8 cellular contexts compared by ENCODE assay signal in genomic region chr1:77888071-77888428, GRCh38. TPM values are rescaled to one million over a fixed set of nuclear protein-coding genes. Genes with fewer than 3 reads are reported as not detected.
A peak's percentile ranks its signal among the peaks of the same experiment; 100 is the strongest.
DNase-seq lines count a peak whose midpoint lies in the region; ATAC-seq, FAIRE-seq and TF ChIP-seq lines count a peak whose summit lies in the region.

No MANE protein-coding gene starts in this region.

- H2BK15ac ChIP-seq in IMR-90 (ENCODE audit: low read depth, low read length) = peak overlapping the region; percentile 95

- dilution Hi-C loops in IMR-90 (cut with HindIII; ENCODE audit: low sequenced_read_pairs, unreplicated experiment) = no loop called here

- H3K36me3 Mint-ChIP-seq in chondrocyte (ENCODE audit: low read depth) = peaks cover 5% of the 10 kb centered on the region

- H2BK120ac ChIP-seq in IMR-90 (ENCODE audit: low read depth, low read length) = peak overlapping the region; percentile 99

- in situ Hi-C loops in IMR-90 (cut with MboI; ENCODE audit: low sequenced_read_pairs) = no loop called here

- TF ChIP-seq CTCF in DOHH2 (IDR thresholded peaks at IDR 0.05; ENCODE audit: low read depth, low read length, poor library complexity, severe bottlenecking) (no peak), IMR-90 (conservative IDR thresholded peaks at IDR 0.05; ENCODE audit: low read depth, low read length) (no peak), chondrocyte (IDR thresholded peaks at IDR 0.05) (peak; percentile 32), right lobe of liver (IDR thresholded peaks at IDR 0.05) (no peak)

- no peaks in the 10 kb centered on the region for H3K9me3 ChIP-seq in DOHH2 (ENCODE audit: control insufficient read depth, insufficient read depth, low read length)
- 0 out of 2 replicates have a peak, but pooled peaks cover under 1% of the 10 kb centered on the region for H3K9me3 ChIP-seq in IMR-90 (ENCODE audit: control insufficient read depth, insufficient read depth, low read length)
- H3K9me3 ChIP-seq in right lobe of liver = no peaks in the 10 kb centered on the region
- no peaks in the 10 kb centered on the region for H3K9me3 ChIP-seq in thymus (ENCODE audit: control insufficient read depth)

- no peaks in the 10 kb centered on the region for H3F3A ChIP-seq in DOHH2 (ENCODE audit: control insufficient read depth, insufficient read depth)

- H3K79me2 ChIP-seq in DOHH2 (ENCODE audit: control insufficient read depth, low read length) = no peaks in the 10 kb centered on the region

- peaks cover 15% of the 10 kb centered on the region for H3K4me1 ChIP-seq in DOHH2 (ENCODE audit: control insufficient read depth, low read length)
- peaks cover 9% of the 10 kb centered on the region for H3K4me1 ChIP-seq in IMR-90 (ENCODE audit: control insufficient read depth, insufficient read depth, low read length)
- H3K4me1 ChIP-seq in right lobe of liver = no peaks in the 10 kb centered on the region
- H3K4me1 ChIP-seq in thymus (ENCODE audit: control insufficient read depth, insufficient read depth, low read length) = peaks cover 4% of the 10 kb centered on the region

- peak overlapping the region; percentile 99 for H3K23ac ChIP-seq in IMR-90 (ENCODE audit: low read depth, low read length)

- POLR2A ChIA-PET in IMR-90 (lab: Charles Lee; ENCODE audit: unreplicated experiment) = interaction anchor here (0.6 to 1.4 kb wide), 3 partner anchors 13 to 214 kb away, joined by 3 to 5 read pairs (median 3); no protein-coding TSS in a partner anchor

- peak overlapping the region; percentile 85 to 97 for H4K8ac ChIP-seq in IMR-90 (ENCODE audit: low read depth in 2 of 2, low read length in 2 of 2)

- no peaks in the 10 kb centered on the region for H3K9me3 Mint-ChIP-seq in chondrocyte (ENCODE audit: low read depth)

- H3K4me3 Mint-ChIP-seq in chondrocyte (ENCODE audit: unreplicated experiment) = peak overlapping the region; percentile 89

- CTCF ChIA-PET in IMR-90 (lab: Yijun Ruan, JAX) = interaction anchor here (0.8 to 1.6 kb wide), 3 partner anchors 11 to 62 kb away, joined by 3 to 4 read pairs (median 4); no protein-coding TSS in a partner anchor

- TF ChIP-seq POLR2A in IMR-90 (IDR thresholded peaks at IDR 0.05; ENCODE audit: low read depth, low read length) (no peak; the same call in 1 of the 2 replicates), right lobe of liver (IDR thresholded peaks at IDR 0.05) (no peak)

- intact Hi-C loops in IMR-90 (cut with micrococcal nuclease) (loop anchor here (2.0 kb wide), 2 partner anchors 55 to 129 kb away; partner anchors contain the start of gene USP33), right lobe of liver (cut with DNase I) (loop anchor here in 1 of 2 donors (10.0 kb wide), 1 partner anchor 53 kb away; no protein-coding TSS in a partner anchor)

- H3K4ac ChIP-seq in IMR-90 (ENCODE audit: low read depth, low read length) = peak overlapping the region; percentile 100

- H2AK9ac ChIP-seq in IMR-90 (replicated peaks; ENCODE audit: low read depth, low read length, poor library complexity) = peak overlapping the region; percentile 100

- no TSS peak for BruUV-seq in IMR-90 (replicated peaks; lab: Mats Ljungman, UMichigan)

- peaks cover 18 to 44% of the 10 kb centered on the region in 2 experiments; a peak in 3 of 4 replicates for H3K79me1 ChIP-seq in IMR-90 (ENCODE audit: low read depth in 1 of 2, low read length in 2 of 2)

- peak overlapping the region; percentile 93 for H2BK20ac ChIP-seq in IMR-90 (ENCODE audit: low read depth, low read length)

- DNase-seq in IMR-90 = peak; percentile 74
- no peak for DNase-seq in chondrocyte (ENCODE audit: low spot score)
- no peak for DNase-seq in right lobe of liver
- no peak for DNase-seq in activated CD8-positive, alpha-beta memory T cell treated with anti-CD3 and anti-CD28 coated beads for 24 hours
- DNase-seq in GM19239 (ENCODE audit: insufficient read length, low spot score) = no peak

- peak overlapping the region; percentile 100 for H3K56ac ChIP-seq in IMR-90 (ENCODE audit: extremely low read depth, insufficient read depth, low read length)

- peak overlapping the region; percentile 99 for H3K27ac Mint-ChIP-seq in chondrocyte (ENCODE audit: unreplicated experiment)

- peak overlapping the region; percentile 87 for H4K5ac ChIP-seq in IMR-90 (ENCODE audit: low read depth, low read length)

- H3K14ac ChIP-seq in IMR-90 (replicated peaks; ENCODE audit: low read depth, low read length) = peak overlapping the region; percentile 100

- peak overlapping the region; percentile 95 for H2AFZ ChIP-seq in IMR-90 (replicated peaks; ENCODE audit: low read length, poor library complexity)

- peak overlapping the region; percentile 98 for H3K9ac ChIP-seq in IMR-90 (ENCODE audit: low read depth, low read length)

- H3K27me3 Mint-ChIP-seq in chondrocyte (ENCODE audit: low read depth) = no peaks in the 10 kb centered on the region

- H3K36me3 ChIP-seq in DOHH2 (ENCODE audit: control insufficient read depth, low read length) (no peaks in the 10 kb centered on the region), IMR-90 (ENCODE audit: control insufficient read depth, insufficient read depth, low read length) (peaks cover 6% of the 10 kb centered on the region), right lobe of liver (no peaks in the 10 kb centered on the region), thymus (ENCODE audit: control insufficient read depth, insufficient read depth) (no peaks in the 10 kb centered on the region)

- no peak for TF ChIP-seq RAD21 in IMR-90 (IDR thresholded peaks at IDR 0.05; ENCODE audit: low read length)

- H3K27me3 ChIP-seq in DOHH2 (ENCODE audit: control insufficient read depth, low read length) (peaks cover 21% of the 10 kb centered on the region), IMR-90 (ENCODE audit: control insufficient read depth, insufficient read depth, low read length) (no peaks in the 10 kb centered on the region), right lobe of liver (no peaks in the 10 kb centered on the region), thymus (ENCODE audit: control insufficient read depth, insufficient read depth) (peaks cover 12% of the 10 kb centered on the region)

- no peak for FAIRE-seq in GM19239 (lab: Jason Lieb, UNC)

- H2BK5ac ChIP-seq in IMR-90 (ENCODE audit: low read depth, low read length, poor library complexity, severe bottlenecking) = peak overlapping the region; percentile 98

- peak overlapping the region; percentile 91 for H3K18ac ChIP-seq in IMR-90 (ENCODE audit: low read depth, low read length)

- ATAC-seq in IMR-90 (ENCODE audit: low read depth) (peak; percentile 47), right lobe of liver (peak; percentile 38 to 52 (median 44)), GM21619 (IDR thresholded peaks at IDR 0.05; ENCODE audit: unreplicated experiment) (no peak)

- peak overlapping the region; percentile 98 for H2AK5ac ChIP-seq in IMR-90 (ENCODE audit: low read depth, low read length)

- peak overlapping the region; percentile 64 for H3K4me3 ChIP-seq in DOHH2 (ENCODE audit: low read length)
- H3K4me3 ChIP-seq in IMR-90 (ENCODE audit: insufficient read depth, low read depth, low read length) = peak overlapping the region; percentile 98
- H3K4me3 ChIP-seq in right lobe of liver = peak overlapping the region; percentile 60 to 64 (median 62)
- peak overlapping the region; percentile 43 for H3K4me3 ChIP-seq in thymus (ENCODE audit: low read length)

- no CpG with 5 or more reads among the region's 11 CpGs for WGBS in IMR-90 (ENCODE audit: extremely low coverage in 2 of 2, insufficient read length in 1 of 2), 2 experiments
- WGBS in right lobe of liver (ENCODE audit: insufficient coverage, low coverage, low lambda C conversion rate, missing lambda C conversion rate) = 17% methylated on average over 10 of the region's 11 CpGs
- WGBS in thymus = 27% methylated on average over 11 of the region's 11 CpGs

- H3K9me2 ChIP-seq in DOHH2 (replicated peaks; ENCODE audit: control insufficient read depth, low read length) = no peaks in the 10 kb centered on the region

- peak overlapping the region; percentile 66 for H3K4me2 ChIP-seq in DOHH2 (ENCODE audit: low read length)
- H3K4me2 ChIP-seq in IMR-90 (ENCODE audit: low read depth, low read length) = peak overlapping the region; percentile 76

- H4K91ac ChIP-seq in IMR-90 (ENCODE audit: insufficient read depth, low read depth, low read length) = peak overlapping the region; percentile 100

- no peak overlapping the region for H3K27ac ChIP-seq in DOHH2 (ENCODE audit: low read depth, low read length)
- peak overlapping the region; percentile 99 for H3K27ac ChIP-seq in IMR-90 (ENCODE audit: insufficient read depth, low read length)
- peak overlapping the region; percentile 31 to 68 (median 60) for H3K27ac ChIP-seq in right lobe of liver
- no peak overlapping the region for H3K27ac ChIP-seq in thymus (ENCODE audit: low read depth)

- no peaks in the 10 kb centered on the region for H3K9me1 ChIP-seq in IMR-90 (ENCODE audit: insufficient read depth, low read length)

- H3K4me1 Mint-ChIP-seq in chondrocyte (ENCODE audit: low read depth) = peaks cover 52% of the 10 kb centered on the region

- H4K20me1 ChIP-seq in DOHH2 (ENCODE audit: control insufficient read depth, insufficient read depth, low read depth, low read length) = no peaks in the 10 kb centered on the region
- H4K20me1 ChIP-seq in IMR-90 (ENCODE audit: insufficient read depth, low read length) = peaks cover 2% of the 10 kb centered on the region; the same call in 1 of the 2 replicates

TF ChIP-seq in IMR-90, 13 proteins besides CTCF, POLR2A, EP300 and RAD21 (continues in another document):
- TF ChIP-seq RFX5 (IDR thresholded peaks at IDR 0.05; ENCODE audit: low read depth, low read length) (no peak), SMC3 (IDR thresholded peaks at IDR 0.05; ENCODE audit: low read depth, low read length) (no peak), CEBPB (IDR thresholded peaks at IDR 0.05; ENCODE audit: low read depth, low read length) (no peak), MXI1 (IDR thresholded peaks at IDR 0.05; ENCODE audit: borderline replicate concordance, low read depth, low read length) (no peak), RCOR1 (IDR thresholded peaks at IDR 0.05; ENCODE audit: insufficient replicate concordance, low read length) (no peak), BHLHE40 (IDR thresholded peaks at IDR 0.05; ENCODE audit: low read depth, low read length) (no peak), MAZ (IDR thresholded peaks at IDR 0.05; ENCODE audit: borderline replicate concordance, low read depth, low read length) (no peak), NFE2L2 (IDR thresholded peaks at IDR 0.05; ENCODE audit: low read depth, low read length) (no peak)

RNA-seq across cellular contexts. Expression of gene NEXN, which starts 0.4 kb away (rescaled TPM):
- total RNA-seq in IMR-90 (2012; rRNA removed) (5.2 and 10.3 TPM in 2 replicates), chondrocyte (46.2 to 48.3 TPM (median 47.6 TPM) in 3 replicates), right lobe of liver (1 to 10 TPM in 5 of 6 experiments, under 1 TPM in 1; 0.42 to 3.9 (median 1.9) TPM)
- polyA plus RNA-seq in IMR-90 (2012; rRNA removed) (13.4 and 16.1 TPM in 2 replicates), thymus (11.6 TPM)
- polyA plus RNA-seq in IMR-90 (2012; cell fraction: cytosol; rRNA removed) = 1.9 and 2.5 TPM in 2 replicates
- 2.7 and 27.0 TPM in 2 replicates for polyA plus RNA-seq in IMR-90 (2012; cell fraction: nucleus; rRNA removed; ENCODE audit: low replicate concordance)

Comparison
In these comparisons a context has a peak if more than half of its experiments do, and no peak if none do; other contexts are left out.
1. H3K27ac ChIP-seq: peak in IMR-90 (single experiment) and right lobe of liver (3 of 3); none in DOHH2 (single experiment) and thymus (single experiment).
2. H3K4me3 ChIP-seq: peak in every context shown above with its lines; median percentile 98 in IMR-90; 64 in DOHH2; 62 in right lobe of liver; 43 in thymus.